Comparison of ENCODE assay signal across 15 cellular contexts in genomic region chr12:106764738-106765137, GRCh38. TPM values are rescaled to one million over a fixed set of nuclear protein-coding genes. Genes with fewer than 3 reads are reported as not detected.
A peak's percentile ranks its signal among the peaks of the same experiment; 100 is the strongest.
DNase-seq lines count a peak whose midpoint lies in the region; ATAC-seq and TF ChIP-seq lines count a peak whose summit lies in the region.
"Had no signal": no experiment of that assay in that cellular context is flagged by ENCODE, and none has a peak within 500 bp of the region (broad histone marks: within the 10 kb centered on the region; RNA-seq: fewer than 3 reads in every experiment).

No MANE protein-coding gene starts in this region.

- no peak overlapping the region for H3K4me3 Mint-ChIP-seq in naive thymus-derived CD4-positive, alpha-beta T cell
- H3K4me3 Mint-ChIP-seq: memory B cell; stimulated activated memory B cell treated with anti-CD40 and anti-IgM and Interleukin-4, amounts not matched to agents 10 μg/mL and 1 μg/mL and 100 μg/mL, for 72 hours had no signal

- TF ChIP-seq CTCF in fibroblast of mammary gland (conservative IDR thresholded peaks at IDR 0.05; ENCODE audit: control insufficient read depth, insufficient read depth, low read depth, low read length) (no peak), foreskin fibroblast (IDR thresholded peaks at IDR 0.05; ENCODE audit: low read depth, low read length) (no peak)

- peak overlapping the region in 1 of 9 donors; percentile 80 for H3K27ac Mint-ChIP-seq in naive thymus-derived CD4-positive, alpha-beta T cell
- H3K27ac Mint-ChIP-seq: memory B cell; progenitor cell of endocrine pancreas; stimulated activated memory B cell treated with anti-CD40 and anti-IgM and Interleukin-4, amounts not matched to agents 10 μg/mL and 1 μg/mL and 100 μg/mL, for 72 hours had no signal

- no peaks in the 10 kb centered on the region for H3K9me3 Mint-ChIP-seq in naive thymus-derived CD4-positive, alpha-beta T cell
- H3K9me3 Mint-ChIP-seq: memory B cell; stimulated activated memory B cell treated with anti-CD40 and anti-IgM and Interleukin-4, amounts not matched to agents 10 μg/mL and 1 μg/mL and 100 μg/mL, for 72 hours had no signal

- peak; percentile 60 to 70 for DNase-seq in AML-193 (lab: John Stamatoyannopoulos, UW)
- DNase-seq in NCI-H446 treated with DMSO at 0.1 percent for 48 hours (lab: John Stamatoyannopoulos, UW), result peak; percentile 62
- peak; percentile 28 for DNase-seq in fibroblast of mammary gland (ENCODE audit: low read depth)
- peak; percentile 47 for DNase-seq in myocyte (ENCODE audit: low read depth)
- no peak for DNase-seq in foreskin fibroblast
- DNase-seq in stimulated activated naive CD4-positive, alpha-beta T cell (lab: John Stamatoyannopoulos, UW), result no peak
- DNase-seq in naive thymus-derived CD4-positive, alpha-beta T cell, result no peak
- DNase-seq: activated CD8-positive, alpha-beta memory T cell treated with anti-CD3 and anti-CD28 coated beads, Interleukin-2, amount 50 U/mL, for 4 hours; NCI-H1417 treated with DMSO at 0.1 percent for 48 hours; stimulated activated CD4-positive, alpha-beta T cell treated with anti-CD3 and anti-CD28 coated beads, Interleukin-2, amount 100 ng/mL, for 24 hours; WERI-Rb-1 had no signal

- H3K4me3 ChIP-seq in fibroblast of mammary gland (ENCODE audit: control insufficient read depth, low read depth, low read length), result no peak overlapping the region
- no peak overlapping the region for H3K4me3 ChIP-seq in foreskin fibroblast (ENCODE audit: low read depth in 1 of 2, low read length in 2 of 2)
- H3K4me3 ChIP-seq in naive thymus-derived CD4-positive, alpha-beta T cell (ENCODE audit: low read length), result no peak overlapping the region

- H3K27ac ChIP-seq in naive thymus-derived CD4-positive, alpha-beta T cell (ENCODE audit: low read depth, low read length), result no peak overlapping the region
- H3K27ac ChIP-seq: WERI-Rb-1 had no signal

- POLR2A ChIA-PET in naive thymus-derived CD4-positive, alpha-beta T cell (lab: Charles Lee), result interaction anchor here (0.6 to 0.7 kb wide), 3 partner anchors 11 to 18 kb away, joined by 3 read pairs; no protein-coding TSS in a partner anchor

- CTCF ChIA-PET in naive thymus-derived CD4-positive, alpha-beta T cell (lab: Charles Lee), result interaction anchor here (0.6 kb wide), 1 partner anchor 52 kb away, joined by 4 read pairs; no protein-coding TSS in a partner anchor

- intact Hi-C loops in naive thymus-derived CD4-positive, alpha-beta T cell (cut with micrococcal nuclease), result no loop called here

- no peaks in the 10 kb centered on the region for H3K9me3 ChIP-seq in naive thymus-derived CD4-positive, alpha-beta T cell (ENCODE audit: control insufficient read depth in 2 of 3, low read length in 3 of 3)

- no peak for ATAC-seq in HG02870 (IDR thresholded peaks at IDR 0.05; ENCODE audit: unreplicated experiment)
- ATAC-seq in naive thymus-derived CD4-positive, alpha-beta T cell, result no peak
- ATAC-seq: stimulated activated memory B cell treated with anti-CD40 and anti-IgM and Interleukin-4, amounts not matched to agents 10 μg/mL and 1 μg/mL and 100 μg/mL, for 72 hours had no signal

- peaks cover 14 to 50% (median 33%) of the 10 kb centered on the region in 7 donors for H3K4me1 Mint-ChIP-seq in naive thymus-derived CD4-positive, alpha-beta T cell

- H3K36me3 ChIP-seq in naive thymus-derived CD4-positive, alpha-beta T cell (ENCODE audit: control insufficient read depth in 2 of 3, insufficient read depth in 3 of 3, low read length in 3 of 3), result no peaks in the 10 kb centered on the region
- H3K36me3 ChIP-seq: WERI-Rb-1 had no signal

- peaks cover 9 to 16% of the 10 kb centered on the region in 2 donors for H3K4me1 ChIP-seq in naive thymus-derived CD4-positive, alpha-beta T cell (ENCODE audit: control insufficient read depth in 2 of 2, insufficient read depth in 2 of 2, low read length in 2 of 2)

- no peaks in the 10 kb centered on the region for H3K36me3 Mint-ChIP-seq in naive thymus-derived CD4-positive, alpha-beta T cell
- H3K36me3 Mint-ChIP-seq: memory B cell; stimulated activated memory B cell treated with anti-CD40 and anti-IgM and Interleukin-4, amounts not matched to agents 10 μg/mL and 1 μg/mL and 100 μg/mL, for 72 hours had no signal

- H3K27me3 Mint-ChIP-seq in naive thymus-derived CD4-positive, alpha-beta T cell, result peaks cover 0 to 20% (median 0%) of the 10 kb centered on the region in 5 donors
- H3K27me3 Mint-ChIP-seq: progenitor cell of endocrine pancreas had no signal

- no peaks in the 10 kb centered on the region for H3K27me3 ChIP-seq in naive thymus-derived CD4-positive, alpha-beta T cell (ENCODE audit: control insufficient read depth in 2 of 2, insufficient read depth in 2 of 2, low read length in 2 of 2)

RNA-seq across cellular contexts. Expression of gene RIC8B, which starts 9.7 kb away (rescaled TPM):
- total RNA-seq in myocyte, result 7.6 and 8.7 TPM in 2 replicates
- 5.8 TPM for polyA plus RNA-seq in myocyte (2012)
- total RNA-seq in naive thymus-derived CD4-positive, alpha-beta T cell, result 10 to 100 TPM in 4 of 5 experiments, 1 to 10 TPM in 1; 9.8 to 21.1 (median 15.6) TPM
- 10 to 100 TPM in 1 of 2 donors, 1 to 10 TPM in 1; 8.0 to 11.4 TPM for polyA plus RNA-seq in naive thymus-derived CD4-positive, alpha-beta T cell

Comparison
In these comparisons a context has a peak if more than half of its experiments do, and no peak if none do; other contexts are left out.
1. DNase-seq: peak in AML-193 (2 of 2), NCI-H446 treated with DMSO at 0.1 percent for 48 hours (single experiment), fibroblast of mammary gland (single experiment) and myocyte (single experiment); none in foreskin fibroblast (0 of 2), stimulated activated naive CD4-positive, alpha-beta T cell (0 of 6) and naive thymus-derived CD4-positive, alpha-beta T cell (0 of 9).